ENCODE assay signal across 27 cellular contexts in genomic region chr2:31947871-31948270, GRCh38.
"Had no signal": no experiment of that assay in that cellular context is flagged by ENCODE, and none has a peak within 500 bp of the region (broad histone marks: within the 10 kb centered on the region; RNA-seq: fewer than 3 reads in every experiment).

No MANE protein-coding gene starts in this region.

- H3K27me3 Mint-ChIP-seq: activated CD4-positive, alpha-beta T cell treated with anti-CD3 and anti-CD28 coated beads for 36 hours; activated CD8-positive, alpha-beta T cell treated with anti-CD3 and anti-CD28 coated beads for 36 hours; activated naive CD8-positive, alpha-beta T cell treated with anti-CD3 and anti-CD28 coated beads, Interleukin-2, amount 10 ng/mL, durations not matched to agents 7 days and 5 days; T-cell had no signal

- H3K9me3 Mint-ChIP-seq: activated CD8-positive, alpha-beta T cell treated with anti-CD3 and anti-CD28 coated beads for 36 hours; activated naive CD8-positive, alpha-beta T cell treated with anti-CD3 and anti-CD28 coated beads, Interleukin-2, amount 10 ng/mL, durations not matched to agents 7 days and 5 days; activated T-cell treated with anti-CD3 and anti-CD28 coated beads, Interleukin-2, amount 50 U/mL, for 72 hours; T-cell had no signal

- DNase-seq: activated CD4-positive, alpha-beta T cell treated with anti-CD3 and anti-CD28 coated beads for 36 hours; activated CD8-positive, alpha-beta memory T cell treated with anti-CD3 and anti-CD28 coated beads, Interleukin-2, amount 50 U/mL, for 4 hours; activated CD8-positive, alpha-beta T cell treated with anti-CD3 and anti-CD28 coated beads for 36 hours; activated naive CD4-positive, alpha-beta T cell treated with anti-CD3 and anti-CD28 coated beads, Interleukin-2, amount 50 U/mL, for 16 hours; activated naive CD8-positive, alpha-beta T cell treated with anti-CD3 and anti-CD28 coated beads, Interleukin-2, amount 10 ng/mL, durations not matched to agents 7 days and 5 days; activated T-cell treated with anti-CD3 and anti-CD28 coated beads, Interleukin-2, amount 50 U/mL, for 72 hours; adrenal gland; anterior cingulate cortex; central memory CD4-positive, alpha-beta T cell; Kasumi-1; KBM-7; NCI-H1048; NCI-H146; NCI-H187 treated with DMSO at 0.1 percent for 48 hours; NCI-H2081 treated with DMSO at 0.1 percent for 48 hours; NCI-H2171; NCI-H2227 treated with DMSO at 0.1 percent for 48 hours; NCI-H526 treated with DMSO at 0.1 percent for 48 hours; NCI-H82; NK-92 treated with Interleukin-12 subunit alpha and Interleukin-12 subunit beta, amount 100 ng/mL, for 24 hours; OCI-M1; RPMI8226; T-cell; T-helper 2 cell; T1000 had no signal

- H3K9me3 ChIP-seq: adrenal gland had no signal

- H3K4me3 ChIP-seq: adrenal gland, SK-N-MC had no signal

- H3K4me3 Mint-ChIP-seq: activated CD4-positive, alpha-beta T cell treated with anti-CD3 and anti-CD28 coated beads for 36 hours; activated CD8-positive, alpha-beta T cell treated with anti-CD3 and anti-CD28 coated beads for 36 hours; activated naive CD8-positive, alpha-beta T cell treated with anti-CD3 and anti-CD28 coated beads, Interleukin-2, amount 10 ng/mL, durations not matched to agents 7 days and 5 days; activated T-cell treated with anti-CD3 and anti-CD28 coated beads, Interleukin-2, amount 50 U/mL, for 72 hours; T-cell had no signal

- H3K27me3 ChIP-seq: adrenal gland had no signal

- H3K27ac ChIP-seq: adrenal gland, SK-N-MC, VCaP had no signal

- H3K27ac Mint-ChIP-seq: activated CD4-positive, alpha-beta T cell treated with anti-CD3 and anti-CD28 coated beads for 36 hours; activated CD8-positive, alpha-beta T cell treated with anti-CD3 and anti-CD28 coated beads for 36 hours; activated naive CD8-positive, alpha-beta T cell treated with anti-CD3 and anti-CD28 coated beads, Interleukin-2, amount 10 ng/mL, durations not matched to agents 7 days and 5 days; activated T-cell treated with anti-CD3 and anti-CD28 coated beads, Interleukin-2, amount 50 U/mL, for 72 hours; T-cell had no signal
